In the genomic region with DNA sequence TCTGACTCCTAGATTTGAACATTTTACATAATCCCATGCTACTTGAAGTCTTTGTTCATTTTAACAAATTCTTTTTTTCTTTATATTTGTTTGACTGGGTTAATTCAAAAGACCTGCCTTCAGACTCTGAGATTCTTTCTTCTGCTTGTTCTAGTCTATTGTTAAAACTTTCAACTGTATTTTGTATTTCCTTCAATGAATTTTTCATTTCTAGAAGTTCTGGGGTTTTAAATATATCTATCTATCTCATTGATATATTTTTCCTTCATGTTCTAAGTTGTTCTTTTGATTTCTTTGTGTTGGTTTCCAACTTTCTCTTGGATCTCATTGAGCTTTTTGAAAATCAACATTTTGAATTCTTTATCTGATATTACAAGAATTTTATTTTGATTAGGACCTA, we compare ENCODE assay signal across 20 cellular contexts.
A peak's percentile ranks its signal among the peaks of the same experiment; 100 is the strongest.
DNase-seq lines count a peak whose midpoint lies in the region; ATAC-seq, FAIRE-seq and TF ChIP-seq lines count a peak whose summit lies in the region.
"Had no signal": no experiment of that assay in that cellular context is flagged by ENCODE, and none has a peak within 500 bp of the region (broad histone marks: within the 10 kb centered on the region; RNA-seq: fewer than 3 reads in every experiment).

No MANE protein-coding gene starts in this region.

- no peak overlapping the region for H2AFZ ChIP-seq in HepG2 (ENCODE audit: low read length)

- H3K9me3 ChIP-seq in HepG2 (ENCODE audit: low read length): peaks cover 22% of the 10 kb centered on the region
- H3K9me3 ChIP-seq in right lobe of liver: no peaks in the 10 kb centered on the region
- peaks cover 5% of the 10 kb centered on the region for H3K9me3 ChIP-seq in vagina

- ATAC-seq in HepG2 (no peak), right lobe of liver (no peak)
- ATAC-seq: A549; CD8-positive, alpha-beta T cell had no signal

- H3K36me3 ChIP-seq in HepG2 (replicated peaks in 1 of 2; ENCODE audit: control insufficient read depth in 1 of 2, insufficient read depth in 2 of 2, low read length in 2 of 2) (no peaks in the 10 kb centered on the region), right lobe of liver (no peaks in the 10 kb centered on the region), vagina (no peaks in the 10 kb centered on the region)
- H3K36me3 ChIP-seq: BLaER1 treated with 17β-estradiol and CSF1 and Interleukin-3, amounts not matched to agents 10 nM and 100 nM had no signal

- no peak for DNase-seq in HepG2 (ENCODE audit: low spot score)
- no peak for DNase-seq in right lobe of liver
- no peak for DNase-seq in vagina (ENCODE audit: extremely low spot score in 2 of 2)
- no peak for DNase-seq in amygdala (lab: John Stamatoyannopoulos, UW)
- DNase-seq: AML-193; Caco-2; Calu3; CD4-positive, alpha-beta T cell; CD8-positive, alpha-beta T cell; DMS79 treated with DMSO at 0.1 percent for 48 hours; GF-D8 had no signal

- H3K4me3 ChIP-seq in HepG2 (replicated peaks in 1 of 3; ENCODE audit: insufficient read depth in 1 of 3, low read depth in 2 of 3, low read length in 3 of 3) (no peak overlapping the region), right lobe of liver (no peak overlapping the region), vagina (no peak overlapping the region)
- H3K4me3 ChIP-seq: A549; BLaER1 treated with 17β-estradiol and CSF1 and Interleukin-3, amounts not matched to agents 10 nM and 100 nM had no signal

- in situ Hi-C loops in HepG2 (cut with HindIII; ENCODE audit: extremely low pct_ligation_motif_present, low pct_unique_long_range_greater_than_20kb): no loop called here

- intact Hi-C loops in HepG2 (cut with micrococcal nuclease; ENCODE audit: unreplicated experiment): no loop called here
- intact Hi-C loops in right lobe of liver (cut with DNase I): no loop called here
- intact Hi-C loops in vagina (cut with DNase I): no loop called here

- TF ChIP-seq RAD21 in HepG2 (CRISPR knock-in tag; IDR thresholded peaks at IDR 0.05): no peak

- no peak for FAIRE-seq in HepG2 (lab: Jason Lieb, UNC)
- peak; percentile 46 for FAIRE-seq in TTC549 (lab: Jason Lieb, UNC)
- FAIRE-seq: A549, D721Med, G401.6, GM12891, GM19239 had no signal

- H3K27ac ChIP-seq in HepG2 (ENCODE audit: extremely low read length, insufficient read depth, low read length): no peak overlapping the region
- no peak overlapping the region for H3K27ac ChIP-seq in right lobe of liver
- H3K27ac ChIP-seq in vagina: no peak overlapping the region
- H3K27ac ChIP-seq: 22Rv1; A549; BLaER1 treated with 17β-estradiol and CSF1 and Interleukin-3, amounts not matched to agents 10 nM and 100 nM; C4-2B had no signal

- no peaks in the 10 kb centered on the region for H3K27me3 ChIP-seq in HepG2 (ENCODE audit: control insufficient read depth in 1 of 2, insufficient read depth in 2 of 2, low read length in 2 of 2)
- H3K27me3 ChIP-seq in right lobe of liver: no peaks in the 10 kb centered on the region
- no peaks in the 10 kb centered on the region for H3K27me3 ChIP-seq in vagina
- H3K27me3 ChIP-seq: BLaER1 treated with 17β-estradiol and CSF1 and Interleukin-3, amounts not matched to agents 10 nM and 100 nM had no signal

- TF ChIP-seq EP300 in HepG2 (IDR thresholded peaks at IDR 0.05; ENCODE audit: low read depth in 2 of 2, low read length in 2 of 2): no peak
- TF ChIP-seq EP300 in HepG2 (CRISPR knock-in tag; IDR thresholded peaks at IDR 0.05; ENCODE audit: borderline replicate concordance): no peak

- H3K79me2 ChIP-seq in HepG2 (ENCODE audit: insufficient read depth, low read length): no peaks in the 10 kb centered on the region

- POLR2A ChIA-PET in HepG2 (lab: Yijun Ruan, JAX): no interaction called here

- CTCF ChIA-PET in HepG2 (lab: Yijun Ruan, JAX; ENCODE audit: low intra/inter-chr PET ratio, low total read pairs): no interaction called here

- no peak overlapping the region for H3K9ac ChIP-seq in HepG2 (ENCODE audit: insufficient read depth, low read depth, low read length)
- H3K9ac ChIP-seq: BLaER1 treated with 17β-estradiol and CSF1 and Interleukin-3, amounts not matched to agents 10 nM and 100 nM had no signal

- H3K4me1 ChIP-seq in HepG2 (ENCODE audit: insufficient read depth, low read length) (no peaks in the 10 kb centered on the region), right lobe of liver (no peaks in the 10 kb centered on the region), vagina (no peaks in the 10 kb centered on the region)
- H3K4me1 ChIP-seq: A549; BLaER1 treated with 17β-estradiol and CSF1 and Interleukin-3, amounts not matched to agents 10 nM and 100 nM; Caco-2 had no signal

- H4K20me1 ChIP-seq in HepG2 (ENCODE audit: insufficient read depth, low read length): no peaks in the 10 kb centered on the region
- H4K20me1 ChIP-seq: BLaER1 treated with 17β-estradiol and CSF1 and Interleukin-3, amounts not matched to agents 10 nM and 100 nM had no signal

- no peak overlapping the region for H3K4me2 ChIP-seq in HepG2 (ENCODE audit: low read depth, low read length)
- H3K4me2 ChIP-seq: A549; BLaER1 treated with 17β-estradiol and CSF1 and Interleukin-3, amounts not matched to agents 10 nM and 100 nM had no signal

- TF ChIP-seq CTCF in HepG2 (CRISPR knock-in tag; IDR thresholded peaks at IDR 0.05): no peak
- no peak for TF ChIP-seq CTCF in right lobe of liver (IDR thresholded peaks at IDR 0.05)
- TF ChIP-seq CTCF in vagina (IDR thresholded peaks at IDR 0.05): no peak

- TF ChIP-seq POLR2A in HepG2 (IDR thresholded peaks at IDR 0.05; ENCODE audit: insufficient read depth in 1 of 2, low read depth in 2 of 2, low read length in 2 of 2): no peak
- no peak for TF ChIP-seq POLR2A in right lobe of liver (IDR thresholded peaks at IDR 0.05)
- no peak for TF ChIP-seq POLR2A in vagina (IDR thresholded peaks at IDR 0.05)

- BruUV-seq in HepG2 (replicated peaks; lab: Mats Ljungman, UMichigan): no TSS peak

TF ChIP-seq in HepG2, 621 proteins besides CTCF, POLR2A, EP300 and RAD21:
- no peak for TF ChIP-seq ZNF567 (CRISPR knock-in tag; IDR thresholded peaks at IDR 0.05; ENCODE audit: borderline replicate concordance)
- TF ChIP-seq IKZF4 (CRISPR knock-in tag; IDR thresholded peaks at IDR 0.05; ENCODE audit: borderline replicate concordance, low read depth, not compliant biosample characterization): no peak
- TF ChIP-seq ZNF713 (CRISPR knock-in tag; IDR thresholded peaks at IDR 0.05): no peak
- no peak for TF ChIP-seq ZNF143 (CRISPR knock-in tag; IDR thresholded peaks at IDR 0.05)
- 0 out of 2 replicates have a peak, but pooled peaks have one; percentile 45 for TF ChIP-seq ZNF160 (CRISPR knock-in tag; IDR thresholded peaks at IDR 0.05)
- no peak for TF ChIP-seq ZBTB1 (CRISPR knock-in tag; IDR thresholded peaks at IDR 0.05; ENCODE audit: borderline replicate concordance)
TF ChIP-seq in HepG2: peak in this region for 1.
